In the genomic region with DNA sequence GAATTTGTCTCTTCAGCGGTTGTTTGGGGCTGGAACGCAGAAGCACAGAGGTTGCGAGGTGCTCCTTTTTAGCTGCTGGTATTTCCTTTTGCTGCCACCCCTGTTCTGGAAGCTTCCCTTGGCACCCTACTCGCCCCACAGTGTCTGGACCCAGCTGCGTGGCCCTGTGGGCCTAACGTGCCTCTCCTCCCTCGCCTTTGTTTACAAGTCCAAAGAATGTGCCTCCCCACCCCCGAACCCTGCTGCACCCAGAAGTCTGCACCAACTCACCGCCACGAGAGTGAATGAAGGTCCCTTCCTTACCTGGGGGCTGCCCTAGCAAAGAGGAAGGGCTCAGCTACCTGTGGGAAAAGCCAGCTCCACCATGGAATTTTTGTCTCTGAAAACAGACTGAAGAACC, we compare ENCODE assay signal across 24 cellular contexts.
DNase-seq lines count a peak whose midpoint lies in the region; ATAC-seq, FAIRE-seq and TF ChIP-seq lines count a peak whose summit lies in the region.
"Had no signal": no experiment of that assay in that cellular context is flagged by ENCODE, and none has a peak within 500 bp of the region (broad histone marks: within the 10 kb centered on the region; RNA-seq: fewer than 3 reads in every experiment).

No MANE protein-coding gene starts in this region.

- H3K36me3 Mint-ChIP-seq in osteocyte (ENCODE audit: unreplicated experiment): no peaks in the 10 kb centered on the region
- H3K36me3 Mint-ChIP-seq: CD8-positive, alpha-beta memory T cell had no signal

- no peaks in the 10 kb centered on the region for H3K4me1 Mint-ChIP-seq in osteocyte (ENCODE audit: unreplicated experiment)
- H3K4me1 Mint-ChIP-seq: CD8-positive, alpha-beta memory T cell had no signal

- TF ChIP-seq POLR2A in GM12892 (IDR thresholded peaks at IDR 0.05; ENCODE audit: low read depth, low read length): no peak

- H3K27me3 Mint-ChIP-seq in osteocyte (ENCODE audit: unreplicated experiment): peaks cover 3% of the 10 kb centered on the region

- no peaks in the 10 kb centered on the region for H3K36me3 ChIP-seq in HUES48 (ENCODE audit: control insufficient read depth, insufficient read depth, low read length)
- H3K36me3 ChIP-seq in pancreas: no peaks in the 10 kb centered on the region

- H3K4me3 ChIP-seq in HUES48 (ENCODE audit: low read depth, low read length) (no peak overlapping the region), pancreas (no peak overlapping the region)

- no peaks in the 10 kb centered on the region for H3K9me3 Mint-ChIP-seq in osteocyte (ENCODE audit: unreplicated experiment)
- H3K9me3 Mint-ChIP-seq: CD8-positive, alpha-beta memory T cell had no signal

- peaks cover 33% of the 10 kb centered on the region for H3K4me1 ChIP-seq in HUES48 (ENCODE audit: control insufficient read depth, insufficient read depth, low read length)
- H3K4me1 ChIP-seq in pancreas: no peaks in the 10 kb centered on the region

- H3K9me3 ChIP-seq in HUES48 (ENCODE audit: control insufficient read depth, insufficient read depth, low read length) (no peaks in the 10 kb centered on the region), pancreas (no peaks in the 10 kb centered on the region)
- H3K9me3 ChIP-seq: SK-N-SH had no signal

- no peak overlapping the region for H3K4me3 Mint-ChIP-seq in osteocyte (ENCODE audit: unreplicated experiment)
- H3K4me3 Mint-ChIP-seq: CD8-positive, alpha-beta memory T cell had no signal

- no peaks in the 10 kb centered on the region; the same call in 1 of the 2 replicates for H3K27me3 ChIP-seq in HUES48 (ENCODE audit: control insufficient read depth, insufficient read depth, low read length)
- H3K27me3 ChIP-seq in pancreas: no peaks in the 10 kb centered on the region

- no peak for FAIRE-seq in pancreas (lab: Jason Lieb, UNC)
- no peak for FAIRE-seq in GM12892 (lab: Jason Lieb, UNC)

- H3K27ac Mint-ChIP-seq in osteocyte (ENCODE audit: unreplicated experiment): no peak overlapping the region
- H3K27ac Mint-ChIP-seq: CD8-positive, alpha-beta memory T cell had no signal

- WGBS in pancreas, 2 donors: 64 to 77% methylated on average over 10 of the region's 10 CpGs

- TF ChIP-seq CTCF in osteocyte (IDR thresholded peaks at IDR 0.05): no peak
- TF ChIP-seq CTCF in pancreas (IDR thresholded peaks at IDR 0.05): no peak

- ATAC-seq in left lobe of liver (peak; percentile 83), pancreas (no peak)
- ATAC-seq: HCT116, PC-3 had no signal

- DNase-seq in activated CD8-positive, alpha-beta memory T cell treated with anti-CD3 and anti-CD28 coated beads, Interleukin-2, amount 50 U/mL, for 48 hours: peak; percentile 23
- DNase-seq in left lobe of liver (ENCODE audit: low spot score) (peak; percentile 50), osteocyte (ENCODE audit: extremely low spot score, unreplicated experiment) (peak; percentile 77), HuH-7 (ENCODE audit: low spot score) (no peak), pancreas (no peak), GM12892 (ENCODE audit: insufficient read length) (no peak), NCI-H128 (lab: John Stamatoyannopoulos, UW; ENCODE audit: unreplicated experiment) (no peak)
- DNase-seq: ACHN; C1 segment of cervical spinal cord; CD8-positive, alpha-beta memory T cell; DMS79 treated with DMSO at 0.1 percent for 48 hours; MV-4-11; NCI-H1417; NCI-H187; NCI-H2107; NCI-H510A treated with DMSO at 0.1 percent for 48 hours; NCI-H774; PC-3; RPMI8226; SHP77 treated with DMSO at 0.1 percent for 48 hours; SK-N-SH had no signal

- intact Hi-C loops in pancreas (cut with DNase I): no loop called here

- H3K9ac ChIP-seq in HUES48 (ENCODE audit: low read depth, low read length): 0 out of 2 replicates have a peak overlapping the region, but pooled peaks have one; percentile 20
- H3K9ac ChIP-seq: KMS-11, SK-N-SH had no signal

- no peak overlapping the region for H3K27ac ChIP-seq in HUES48 (ENCODE audit: low read depth, low read length)
- no peak overlapping the region for H3K27ac ChIP-seq in pancreas
- H3K27ac ChIP-seq: KMS-11 had no signal

Comparison
In these comparisons a context has a peak if more than half of its experiments do, and no peak if none do; other contexts are left out.
1. DNase-seq: peak in activated CD8-positive, alpha-beta memory T cell treated with anti-CD3 and anti-CD28 coated beads, Interleukin-2, amount 50 U/mL, for 48 hours (single experiment), left lobe of liver (single experiment) and osteocyte (single experiment); none in HuH-7 (single experiment), pancreas (0 of 6), GM12892 (single experiment) and NCI-H128 (single experiment).